Comparison of ENCODE assay signal across 22 cellular contexts in genomic region chr14:91754819-91755218, GRCh38. TPM values are rescaled to one million over a fixed set of nuclear protein-coding genes. Genes with fewer than 3 reads are reported as not detected.
DNase-seq lines count a peak whose midpoint lies in the region; ATAC-seq, FAIRE-seq and TF ChIP-seq lines count a peak whose summit lies in the region.
"Had no signal": no experiment of that assay in that cellular context is flagged by ENCODE, and none has a peak within 500 bp of the region (broad histone marks: within the 10 kb centered on the region; RNA-seq: fewer than 3 reads in every experiment).

No MANE protein-coding gene starts in this region.

- TF ChIP-seq POLR2A in K562 (conservative IDR thresholded peaks at IDR 0.05), result no peak

- TF ChIP-seq RAD21 in K562 (CRISPR knock-in tag; conservative IDR thresholded peaks at IDR 0.05 in 1 of 2, IDR thresholded peaks at IDR 0.05 in 1 of 2), result no peak

- in situ Hi-C loops in K562 (cut with MboI), result no loop called here

- peak overlapping the region; percentile 72 for H3K27ac Mint-ChIP-seq in type B pancreatic cell
- H3K27ac Mint-ChIP-seq: activated CD4-positive, alpha-beta T cell treated with anti-CD3 and anti-CD28 coated beads for 36 hours had no signal

- H3K27ac ChIP-seq in left ventricle myocardium inferior (replicated peaks) (peak overlapping the region; percentile 64), K562 (ENCODE audit: extremely low read depth, low read depth, low read length) (no peak overlapping the region), left lung (peak overlapping the region; percentile 21 to 45)

- CTCF ChIA-PET in K562 (lab: Yijun Ruan, JAX; ENCODE audit: low intra/inter-chr PET ratio), result no interaction called here

- WGBS in K562 (ENCODE audit: insufficient coverage, low coverage, missing lambda C conversion rate), result 0% methylated on average over 1 of the region's 1 CpG

- no peaks in the 10 kb centered on the region for H4K20me1 ChIP-seq in K562 (replicated peaks; ENCODE audit: control insufficient read depth, insufficient read depth, low read length)

- H3K4me1 ChIP-seq in left ventricle myocardium inferior (peaks cover 29% of the 10 kb centered on the region), K562 (replicated peaks in 1 of 2; ENCODE audit: control insufficient read depth in 2 of 2, insufficient read depth in 2 of 2, low read length in 2 of 2) (no peaks in the 10 kb centered on the region; a peak in 1 of 5 replicates), left lung (peaks cover 0 to 5% of the 10 kb centered on the region in 2 donors)

- POLR2A ChIA-PET in K562 (lab: Yijun Ruan, JAX), result interaction anchor here (0.6 kb wide), 1 partner anchor 562 kb away, joined by 3 read pairs; no protein-coding TSS in a partner anchor

- peaks cover 9% of the 10 kb centered on the region for H3K4me1 Mint-ChIP-seq in type B pancreatic cell (ENCODE audit: unreplicated experiment)
- H3K4me1 Mint-ChIP-seq: activated CD4-positive, alpha-beta T cell treated with anti-CD3 and anti-CD28 coated beads for 36 hours; central memory CD8-positive, alpha-beta T cell had no signal

- no peak for TF ChIP-seq EP300 in K562 (IDR thresholded peaks at IDR 0.05; ENCODE audit: low read length)

- peaks cover 5% of the 10 kb centered on the region for H3K9me3 ChIP-seq in left ventricle myocardium inferior (replicated peaks)
- H3K9me3 ChIP-seq in K562 (replicated peaks; ENCODE audit: control insufficient read depth, insufficient read depth, low read depth, low read length), result no peaks in the 10 kb centered on the region
- peaks cover 0 to under 1% of the 10 kb centered on the region in 2 donors for H3K9me3 ChIP-seq in left lung
- H3K9me3 ChIP-seq: MG63 had no signal

- DNase-seq in left ventricle myocardium inferior (no peak), left ventricle myocardium superior (no peak), K562 (ENCODE audit: extremely low read depth in 1 of 4, low spot score in 3 of 4) (no peak), left lung (peak in 1 of 2 donors; percentile 38), type B pancreatic cell (ENCODE audit: extremely low spot score, unreplicated experiment) (no peak), SIG-M5 treated with dmso at 0.1 percent for 504 hours (lab: John Stamatoyannopoulos, UW; ENCODE audit: unreplicated experiment) (no peak), GM20000 (ENCODE audit: low spot score) (no peak)
- DNase-seq: activated CD4-positive, alpha-beta T cell treated with anti-CD3 and anti-CD28 coated beads for 36 hours; activated effector memory CD4-positive, alpha-beta T cell treated with anti-CD3 and anti-CD28 coated beads, Interleukin-2, amount 50 U/mL, for 16 hours; amniotic stem cell; effector CD8-positive, alpha-beta T cell; esophagus squamous epithelium; GOT3; head of caudate nucleus; MG63; NCI-H1930; retina had no signal

- H3K9ac ChIP-seq in K562 (ENCODE audit: insufficient read depth in 1 of 2, low read depth in 2 of 2, low read length in 2 of 2), result no peak overlapping the region

- no TSS peak for BruUV-seq in K562 (replicated peaks; lab: Mats Ljungman, UMichigan)

- no peak overlapping the region for H2AFZ ChIP-seq in K562 (ENCODE audit: low read depth, low read length)

- no peak for FAIRE-seq in K562 (lab: Jason Lieb, UNC)

- intact Hi-C loops in left ventricle myocardium inferior (cut with micrococcal nuclease), result no loop called here
- intact Hi-C loops in left ventricle myocardium superior (cut with micrococcal nuclease), result no loop called here
- intact Hi-C loops in K562 (cut with micrococcal nuclease), result no loop called here
- intact Hi-C loops in left lung (cut with DNase I), result no loop called here

- H3K36me3 ChIP-seq in left ventricle myocardium inferior (no peaks in the 10 kb centered on the region), K562 (ENCODE audit: control insufficient read depth, insufficient read depth, low read length) (no peaks in the 10 kb centered on the region), left lung (no peaks in the 10 kb centered on the region)
- H3K36me3 ChIP-seq: MG63 had no signal

- no peak overlapping the region for H3K4me3 Mint-ChIP-seq in type B pancreatic cell
- H3K4me3 Mint-ChIP-seq: activated CD4-positive, alpha-beta T cell treated with anti-CD3 and anti-CD28 coated beads for 36 hours; central memory CD8-positive, alpha-beta T cell; mesothelial cell of epicardium had no signal

- no peak overlapping the region for H3K4me2 ChIP-seq in K562 (ENCODE audit: insufficient read depth, low read length)

- TF ChIP-seq CTCF in left ventricle myocardium inferior (IDR thresholded peaks at IDR 0.05; ENCODE audit: borderline replicate concordance), result no peak
- TF ChIP-seq CTCF in K562 (IDR thresholded peaks at IDR 0.05 in 2 of 3, conservative IDR thresholded peaks at IDR 0.05 in 1 of 3; ENCODE audit: insufficient read depth in 2 of 3, low read depth in 1 of 3, low read length in 3 of 3), result no peak
- no peak for TF ChIP-seq CTCF in left lung (IDR thresholded peaks at IDR 0.05)
- no peak for TF ChIP-seq CTCF in type B pancreatic cell (conservative IDR thresholded peaks at IDR 0.05)
- TF ChIP-seq CTCF in GM20000 (IDR thresholded peaks at IDR 0.05; ENCODE audit: extremely low read depth, missing control alignments), result no peak

- H3K79me2 ChIP-seq in K562 (ENCODE audit: control insufficient read depth, insufficient read depth, low read length), result no peaks in the 10 kb centered on the region

- H3K27me3 ChIP-seq in left ventricle myocardium inferior (ENCODE audit: low read depth) (peaks cover 15% of the 10 kb centered on the region), K562 (ENCODE audit: control insufficient read depth in 2 of 2, insufficient read depth in 2 of 2, low read length in 2 of 2) (no peaks in the 10 kb centered on the region), left lung (no peaks in the 10 kb centered on the region)
- H3K27me3 ChIP-seq: esophagus squamous epithelium, MG63 had no signal

- no peaks in the 10 kb centered on the region for H3K9me3 Mint-ChIP-seq in type B pancreatic cell
- H3K9me3 Mint-ChIP-seq: central memory CD8-positive, alpha-beta T cell had no signal

- no peaks in the 10 kb centered on the region for H3K36me3 Mint-ChIP-seq in type B pancreatic cell
- H3K36me3 Mint-ChIP-seq: mesothelial cell of epicardium had no signal

- no peaks in the 10 kb centered on the region for H3K9me1 ChIP-seq in K562 (ENCODE audit: control insufficient read depth, insufficient read depth, low read length)

- H3K27me3 Mint-ChIP-seq in type B pancreatic cell, result no peaks in the 10 kb centered on the region
- H3K27me3 Mint-ChIP-seq: activated CD4-positive, alpha-beta T cell treated with anti-CD3 and anti-CD28 coated beads for 36 hours; central memory CD8-positive, alpha-beta T cell had no signal

- ATAC-seq in left ventricle myocardium superior, result no peak
- no peak for ATAC-seq in K562
- ATAC-seq in left lung, result peak; percentile 43
- no peak for ATAC-seq in HG02973 (IDR thresholded peaks at IDR 0.05; ENCODE audit: unreplicated experiment)
- ATAC-seq: activated CD4-positive, alpha-beta T cell treated with anti-CD3 and anti-CD28 coated beads for 36 hours; SK-N-SH treated with all-trans-retinoic acid at 6 μM for 48 hours had no signal

- H3K4me3 ChIP-seq in left ventricle myocardium inferior (no peak overlapping the region), K562 (no peak overlapping the region), left lung (no peak overlapping the region)
- H3K4me3 ChIP-seq: esophagus squamous epithelium, MG63 had no signal

TF ChIP-seq in K562, 482 proteins besides CTCF, POLR2A, EP300 and RAD21:
- TF ChIP-seq RBM14 (IDR thresholded peaks at IDR 0.05; ENCODE audit: borderline replicate concordance, insufficient read depth, low read depth, low read length) (no peak), NRF1 (conservative IDR thresholded peaks at IDR 0.05 in 1 of 2, IDR thresholded peaks at IDR 0.05 in 1 of 2) (no peak), SMARCE1 (IDR thresholded peaks at IDR 0.05) (no peak), CBFA2T2 (conservative IDR thresholded peaks at IDR 0.05) (no peak), NEUROD1 (IDR thresholded peaks at IDR 0.05; ENCODE audit: borderline replicate concordance, low read depth, low read length, partially characterized antibody) (no peak), ZNF707 (CRISPR knock-in tag; conservative IDR thresholded peaks at IDR 0.05) (peak; percentile 82), ZKSCAN8 (CRISPR knock-in tag; IDR thresholded peaks at IDR 0.05) (no peak)

RNA-seq across cellular contexts. Expression of gene CATSPERB, which starts 22.9 kb away (rescaled TPM):
- total RNA-seq in left ventricle myocardium inferior (0.99 TPM), left ventricle myocardium superior (0.37 TPM), K562 (2014; rRNA removed) (0.05 and 0.45 TPM in 2 replicates), K562 (2014; rRNA removed; fragmentation: Illumina TruSeq; extraction: Trizol) (1.1 and 1.4 TPM in 2 replicates), K562 (2015; rRNA removed; fragmentation: Illumina TruSeq; extraction: Trizol) (0.98 and 1.0 TPM in 2 replicates), K562 (2021) (0.67 and 0.89 TPM in 2 replicates), left lung (1 to 10 TPM; 1.3 to 3.6 TPM), type B pancreatic cell (ENCODE audit: low replicate concordance) (2.0 and 2.5 TPM in 2 replicates)
- 2.1 TPM in 1 of 2 replicates, not detected in the other for total RNA-seq in K562 (2011; cell fraction: chromatin; rRNA removed; ENCODE audit: low replicate concordance)
- 1.1 TPM in 1 of 2 replicates, not detected in the other for total RNA-seq in K562 (2011; cell fraction: nucleolus; rRNA removed)
- 1.1 TPM in 1 of 2 replicates, not detected in the other for total RNA-seq in K562 (2011; cell fraction: nucleoplasm; rRNA removed)
- polyA plus RNA-seq in K562 (2011; rRNA removed) (0.18 and 0.38 TPM in 2 replicates), K562 (2014; fragmentation: Illumina TruSeq; extraction: Trizol) (0.82 and 0.98 TPM in 2 replicates), K562 (2014; fragmentation: Nextera tagmentation; extraction: Ambion mirVana) (1 to 10 TPM in 1 of 2 experiments, under 1 TPM in 1; 0.76 to 1.0 TPM), K562 (2014; rRNA removed) (0.98 and 1.4 TPM in 2 replicates)
- polyA plus RNA-seq in K562 (2011; cell fraction: cytosol; rRNA removed), result 0.03 TPM in 1 of 2 replicates, not detected in the other
- 0.09 and 0.18 TPM in 2 replicates for polyA plus RNA-seq in K562 (2011; cell fraction: nucleus; rRNA removed)
- polyA plus RNA-seq in K562 (2012), result 1.5 and 2.7 TPM in 2 replicates
- 0.09 TPM in 1 of 2 replicates, not detected in the other for polyA minus RNA-seq in K562 (2011; rRNA and poly(A)+ RNA removed)
- polyA minus RNA-seq in K562 (2011; cell fraction: cytosol; rRNA and poly(A)+ RNA removed), result not detected in 2 replicates
- polyA minus RNA-seq in K562 (2011; cell fraction: nucleus; rRNA and poly(A)+ RNA removed), result 0.27 and 0.78 TPM in 2 replicates
- total RNA-seq: OCI-LY7 had no signal
